9 cellular contexts compared by ENCODE assay signal in genomic region chr10:121734517-121735137, GRCh38.
DNase-seq lines count a peak whose midpoint lies in the region; ATAC-seq, FAIRE-seq and TF ChIP-seq lines count a peak whose summit lies in the region.
"Had no signal": no experiment of that assay in that cellular context is flagged by ENCODE, and none has a peak within 500 bp of the region (broad histone marks: within the 10 kb centered on the region; RNA-seq: fewer than 3 reads in every experiment).

No MANE protein-coding gene starts in this region.

- in situ Hi-C loops in IMR-90 (cut with MboI; ENCODE audit: low sequenced_read_pairs), result loop anchor here (5.0 kb wide), 1 partner anchor 787 kb away; no protein-coding TSS in a partner anchor

- no peak overlapping the region for H2AK5ac ChIP-seq in IMR-90 (ENCODE audit: low read depth, low read length)

- H3K36me3 ChIP-seq in IMR-90 (ENCODE audit: control insufficient read depth, insufficient read depth, low read length) (no peaks in the 10 kb centered on the region), astrocyte (ENCODE audit: insufficient read depth, low read length) (no peaks in the 10 kb centered on the region)
- H3K36me3 ChIP-seq: BLaER1 had no signal

- TF ChIP-seq POLR2A in IMR-90 (IDR thresholded peaks at IDR 0.05; ENCODE audit: low read depth, low read length), result no peak

- POLR2A ChIA-PET in IMR-90 (lab: Charles Lee; ENCODE audit: unreplicated experiment), result no interaction called here

- intact Hi-C loops in IMR-90 (cut with micrococcal nuclease), result loop anchor here (1.0 kb wide), 2 partner anchors 785 to 791 kb away; no protein-coding TSS in a partner anchor

- peaks cover 2% of the 10 kb centered on the region for H3K9me3 Mint-ChIP-seq in astrocyte (ENCODE audit: unreplicated experiment)

- no peak overlapping the region for H2AK9ac ChIP-seq in IMR-90 (replicated peaks; ENCODE audit: low read depth, low read length, poor library complexity)

- no peak overlapping the region for H3K4me3 Mint-ChIP-seq in astrocyte (ENCODE audit: unreplicated experiment)

- no TSS peak for BruUV-seq in IMR-90 (replicated peaks; lab: Mats Ljungman, UMichigan)

- no peak overlapping the region for H4K5ac ChIP-seq in IMR-90 (ENCODE audit: low read depth, low read length)

- CTCF ChIA-PET in IMR-90 (lab: Yijun Ruan, JAX), result no interaction called here

- no peaks in the 10 kb centered on the region for H3K79me2 ChIP-seq in astrocyte (ENCODE audit: insufficient read depth, low read length)

- no peaks in the 10 kb centered on the region for H3K9me1 ChIP-seq in IMR-90 (ENCODE audit: insufficient read depth, low read length)

- no peak overlapping the region for H2BK20ac ChIP-seq in IMR-90 (ENCODE audit: low read depth, low read length)

- H3K4me1 Mint-ChIP-seq in astrocyte (ENCODE audit: low read depth, unreplicated experiment), result no peaks in the 10 kb centered on the region

- H3K27ac ChIP-seq in IMR-90 (ENCODE audit: insufficient read depth, low read length), result no peak overlapping the region
- H3K27ac ChIP-seq in astrocyte (ENCODE audit: low read depth, low read length), result no peak overlapping the region
- H3K27ac ChIP-seq: BLaER1 had no signal

- peak; percentile 36 for DNase-seq in DMS 273 (lab: John Stamatoyannopoulos, UW; ENCODE audit: unreplicated experiment)
- DNase-seq in DMS 273 treated with DMSO at 0.1 percent for 48 hours (lab: John Stamatoyannopoulos, UW), result no peak
- no peak for DNase-seq in IMR-90
- DNase-seq in astrocyte (ENCODE audit: low read depth), result no peak
- peak; percentile 45 for DNase-seq in left kidney (ENCODE audit: low read depth, low spot score)
- no peak for DNase-seq in NOMO-1 treated with dmso at 0.1 percent for 144 hours (lab: John Stamatoyannopoulos, UW; ENCODE audit: unreplicated experiment)

- H3K4ac ChIP-seq in IMR-90 (ENCODE audit: low read depth, low read length), result no peak overlapping the region

- no peak; the same call in 1 of the 2 replicates for ATAC-seq in IMR-90 (ENCODE audit: low read depth)
- no peak for ATAC-seq in GM19035 (IDR thresholded peaks at IDR 0.05; ENCODE audit: unreplicated experiment)
- ATAC-seq in HG03439 (IDR thresholded peaks at IDR 0.05; ENCODE audit: unreplicated experiment), result no peak

- TF ChIP-seq RAD21 in IMR-90 (IDR thresholded peaks at IDR 0.05; ENCODE audit: low read length), result peak; percentile 50

- peak; percentile 65 for TF ChIP-seq CTCF in IMR-90 (conservative IDR thresholded peaks at IDR 0.05; ENCODE audit: low read depth, low read length)
- TF ChIP-seq CTCF in astrocyte (IDR thresholded peaks at IDR 0.05; ENCODE audit: insufficient read depth, low read depth, low read length), result peak; percentile 68

- no peak for FAIRE-seq in astrocyte (lab: Jason Lieb, UNC)

- no peaks in the 10 kb centered on the region for H3K36me3 Mint-ChIP-seq in astrocyte (ENCODE audit: low read depth, unreplicated experiment)

- H3K9ac ChIP-seq in IMR-90 (ENCODE audit: low read depth, low read length), result no peak overlapping the region
- no peak overlapping the region for H3K9ac ChIP-seq in astrocyte (ENCODE audit: low read length)
- H3K9ac ChIP-seq: BLaER1 had no signal

- H3K18ac ChIP-seq in IMR-90 (ENCODE audit: low read depth, low read length), result no peak overlapping the region

- no peak overlapping the region for H3K4me3 ChIP-seq in IMR-90 (ENCODE audit: insufficient read depth, low read depth, low read length)
- H3K4me3 ChIP-seq in astrocyte (ENCODE audit: insufficient read depth, low read depth, low read length), result no peak overlapping the region
- H3K4me3 ChIP-seq: BLaER1 had no signal

- WGBS in IMR-90 (ENCODE audit: extremely low coverage in 2 of 2, insufficient read length in 1 of 2), 2 experiments, result 0% methylated on average over 1 of the region's 14 CpGs; no CpG with 5 or more reads in 1 of the 2 experiments

- no peak overlapping the region for H2BK5ac ChIP-seq in IMR-90 (ENCODE audit: low read depth, low read length, poor library complexity, severe bottlenecking)

- H4K8ac ChIP-seq in IMR-90 (ENCODE audit: low read depth in 2 of 2, low read length in 2 of 2), result no peak overlapping the region

- peaks cover 19% of the 10 kb centered on the region for H3K27me3 Mint-ChIP-seq in astrocyte (ENCODE audit: low read depth, unreplicated experiment)

- no peak overlapping the region for H4K91ac ChIP-seq in IMR-90 (ENCODE audit: insufficient read depth, low read depth, low read length)

- H3K9me3 ChIP-seq in IMR-90 (ENCODE audit: control insufficient read depth, insufficient read depth, low read length) (no peaks in the 10 kb centered on the region), astrocyte (ENCODE audit: insufficient read depth, low read depth, low read length) (no peaks in the 10 kb centered on the region)
- H3K9me3 ChIP-seq: BLaER1 had no signal

- H3K4me2 ChIP-seq in IMR-90 (ENCODE audit: low read depth, low read length) (no peak overlapping the region), astrocyte (ENCODE audit: low read length) (peak overlapping the region; percentile 62)
- H3K4me2 ChIP-seq: BLaER1 had no signal

- H4K20me1 ChIP-seq in IMR-90 (ENCODE audit: insufficient read depth, low read length), result no peaks in the 10 kb centered on the region
- H4K20me1 ChIP-seq in astrocyte (ENCODE audit: insufficient read depth, low read length), result no peaks in the 10 kb centered on the region
- H4K20me1 ChIP-seq: BLaER1 had no signal

- dilution Hi-C loops in IMR-90 (cut with HindIII; ENCODE audit: low sequenced_read_pairs, unreplicated experiment), result no loop called here

- no peak overlapping the region for H3K23ac ChIP-seq in IMR-90 (ENCODE audit: low read depth, low read length)

- H3K4me1 ChIP-seq in IMR-90 (ENCODE audit: control insufficient read depth, insufficient read depth, low read length) (no peaks in the 10 kb centered on the region), astrocyte (ENCODE audit: insufficient read depth, low read length) (no peaks in the 10 kb centered on the region)
- H3K4me1 ChIP-seq: BLaER1 had no signal

- peak overlapping the region; percentile 80 for H2AFZ ChIP-seq in IMR-90 (replicated peaks; ENCODE audit: low read length, poor library complexity)
- peak overlapping the region; percentile 32 for H2AFZ ChIP-seq in astrocyte (ENCODE audit: low read depth, low read length)

- no peak overlapping the region for H2BK15ac ChIP-seq in IMR-90 (ENCODE audit: low read depth, low read length)

- H3K79me1 ChIP-seq in IMR-90 (ENCODE audit: low read depth in 1 of 2, low read length in 2 of 2), result no peaks in the 10 kb centered on the region

- H3K27me3 ChIP-seq in IMR-90 (ENCODE audit: control insufficient read depth, insufficient read depth, low read length) (peaks cover 8% of the 10 kb centered on the region), astrocyte (ENCODE audit: insufficient read depth, low read length) (peaks cover 2% of the 10 kb centered on the region)

- H3K14ac ChIP-seq in IMR-90 (replicated peaks; ENCODE audit: low read depth, low read length), result no peak overlapping the region

- no peak overlapping the region for H2BK120ac ChIP-seq in IMR-90 (ENCODE audit: low read depth, low read length)

- H3K56ac ChIP-seq in IMR-90 (ENCODE audit: extremely low read depth, insufficient read depth, low read length), result no peak overlapping the region

- H3K27ac Mint-ChIP-seq in astrocyte (ENCODE audit: unreplicated experiment), result no peak overlapping the region

TF ChIP-seq in IMR-90, 13 proteins besides CTCF, POLR2A, EP300 and RAD21:
- TF ChIP-seq NFE2L2 (IDR thresholded peaks at IDR 0.05; ENCODE audit: low read depth, low read length) (no peak), SMC3 (IDR thresholded peaks at IDR 0.05; ENCODE audit: low read depth, low read length) (peak; percentile 68), MAFK (IDR thresholded peaks at IDR 0.05; ENCODE audit: low read depth, low read length) (no peak)

Comparison
In these comparisons a context has a peak if more than half of its experiments do, and no peak if none do; other contexts are left out.
1. DNase-seq: peak in DMS 273 (single experiment) and left kidney (single experiment); none in DMS 273 treated with DMSO at 0.1 percent for 48 hours (single experiment), IMR-90 (single experiment), astrocyte (single experiment) and NOMO-1 treated with dmso at 0.1 percent for 144 hours (single experiment).